In genomic region chr5:110414360-110414759, GRCh38 we compare ENCODE assay signal across 9 cellular contexts.
DNase-seq lines count a peak whose midpoint lies in the region; ATAC-seq, FAIRE-seq and TF ChIP-seq lines count a peak whose summit lies in the region.
"Had no signal": no experiment of that assay in that cellular context is flagged by ENCODE, and none has a peak within 500 bp of the region (broad histone marks: within the 10 kb centered on the region; RNA-seq: fewer than 3 reads in every experiment).

No MANE protein-coding gene starts in this region.

- no peak overlapping the region for H3K27ac Mint-ChIP-seq in natural killer cell treated with Interleukin-12 subunit alpha and Interleukin-12 subunit beta and Interleukin-15 and Interleukin-18, amount 100 ng/mL, for 72 hours

- no peaks in the 10 kb centered on the region for H3K36me3 Mint-ChIP-seq in natural killer cell treated with Interleukin-12 subunit alpha and Interleukin-12 subunit beta and Interleukin-15 and Interleukin-18, amount 100 ng/mL, for 72 hours
- H3K36me3 Mint-ChIP-seq: naive thymus-derived CD8-positive, alpha-beta T cell had no signal

- DNase-seq in bronchial epithelial cell (ENCODE audit: low read depth) = no peak
- DNase-seq in pons (ENCODE audit: low spot score) = peak; percentile 23
- DNase-seq in GM12891 (ENCODE audit: insufficient read length, low spot score) = no peak
- no peak for DNase-seq in natural killer cell treated with Interleukin-12 subunit alpha and Interleukin-12 subunit beta and Interleukin-15 and Interleukin-18, amount 100 ng/mL, for 72 hours (ENCODE audit: low spot score)
- DNase-seq: body of pancreas had no signal

- peaks cover 4% of the 10 kb centered on the region for H3K9me3 Mint-ChIP-seq in natural killer cell treated with Interleukin-12 subunit alpha and Interleukin-12 subunit beta and Interleukin-15 and Interleukin-18, amount 100 ng/mL, for 72 hours
- H3K9me3 Mint-ChIP-seq: naive thymus-derived CD8-positive, alpha-beta T cell had no signal

- no peaks in the 10 kb centered on the region for H3K27me3 Mint-ChIP-seq in natural killer cell treated with Interleukin-12 subunit alpha and Interleukin-12 subunit beta and Interleukin-15 and Interleukin-18, amount 100 ng/mL, for 72 hours
- H3K27me3 Mint-ChIP-seq: naive thymus-derived CD8-positive, alpha-beta T cell had no signal

- ATAC-seq in HG03442 (IDR thresholded peaks at IDR 0.05; ENCODE audit: unreplicated experiment) (peak; percentile 61), GM21723 (IDR thresholded peaks at IDR 0.05; ENCODE audit: unreplicated experiment) (no peak)
- ATAC-seq in natural killer cell treated with Interleukin-12 subunit alpha and Interleukin-12 subunit beta and Interleukin-15 and Interleukin-18, amount 100 ng/mL, for 72 hours = no peak
- ATAC-seq: body of pancreas; naive thymus-derived CD8-positive, alpha-beta T cell had no signal

- FAIRE-seq in bronchial epithelial cell (lab: Jason Lieb, UNC) (no peak), GM12891 (lab: Jason Lieb, UNC) (no peak)

- no peak overlapping the region for H3K4me3 Mint-ChIP-seq in natural killer cell treated with Interleukin-12 subunit alpha and Interleukin-12 subunit beta and Interleukin-15 and Interleukin-18, amount 100 ng/mL, for 72 hours
- H3K4me3 Mint-ChIP-seq: naive thymus-derived CD8-positive, alpha-beta T cell had no signal

- TF ChIP-seq CTCF in GM12875 (IDR thresholded peaks at IDR 0.05; ENCODE audit: borderline replicate concordance, insufficient read depth, low read depth, low read length) = peak; percentile 20; the same call in 1 of the 2 replicates
- TF ChIP-seq CTCF in bronchial epithelial cell (IDR thresholded peaks at IDR 0.05; ENCODE audit: insufficient read depth, low read length, severe bottlenecking) = peak; percentile 9

- H3K27me3 ChIP-seq in bronchial epithelial cell (ENCODE audit: control insufficient read depth, insufficient read depth, low read length) = no peaks in the 10 kb centered on the region
- H3K27me3 ChIP-seq: body of pancreas had no signal

- TF ChIP-seq POLR2A in GM12891 (IDR thresholded peaks at IDR 0.05; ENCODE audit: low read depth, low read length) = no peak

- H3K4me3 ChIP-seq in GM12875 (ENCODE audit: low read depth, low read length) (no peak overlapping the region), bronchial epithelial cell (ENCODE audit: low read depth, low read length) (no peak overlapping the region)
- H3K4me3 ChIP-seq: body of pancreas had no signal

- no peaks in the 10 kb centered on the region for H3K4me1 Mint-ChIP-seq in natural killer cell treated with Interleukin-12 subunit alpha and Interleukin-12 subunit beta and Interleukin-15 and Interleukin-18, amount 100 ng/mL, for 72 hours (ENCODE audit: low read depth in 2 of 2)

- H3K36me3 ChIP-seq in bronchial epithelial cell (ENCODE audit: control insufficient read depth, insufficient read depth, low read length) = no peaks in the 10 kb centered on the region

TF ChIP-seq in GM12891, 5 proteins besides CTCF, POLR2A, EP300 and RAD21:
- TF ChIP-seq SPI1 (IDR thresholded peaks at IDR 0.05; ENCODE audit: low read depth, low read length) (no peak), POU2F2 (IDR thresholded peaks at IDR 0.05; ENCODE audit: low read depth, low read length) (no peak), TAF1 (IDR thresholded peaks at IDR 0.05; ENCODE audit: low read depth, low read length) (no peak), POLR2AphosphoS5 (IDR thresholded peaks at IDR 0.05; ENCODE audit: low read depth, low read length) (no peak), PAX5 (IDR thresholded peaks at IDR 0.05; ENCODE audit: insufficient read depth, low read length, severe bottlenecking) (no peak)
